Comparison of ENCODE assay signal across 10 cellular contexts in genomic region chr13:42996584-42996983, GRCh38. TPM values are rescaled to one million over a fixed set of nuclear protein-coding genes. Genes with fewer than 3 reads are reported as not detected.
DNase-seq lines count a peak whose midpoint lies in the region; ATAC-seq and TF ChIP-seq lines count a peak whose summit lies in the region.
"Had no signal": no experiment of that assay in that cellular context is flagged by ENCODE, and none has a peak within 500 bp of the region (broad histone marks: within the 10 kb centered on the region; RNA-seq: fewer than 3 reads in every experiment).

No MANE protein-coding gene starts in this region.

- H3K27me3 ChIP-seq in OCI-LY3 (ENCODE audit: low read depth, low read length) (no peaks in the 10 kb centered on the region), smooth muscle cell (ENCODE audit: low read depth) (no peaks in the 10 kb centered on the region), thyroid gland (no peaks in the 10 kb centered on the region), vagina (no peaks in the 10 kb centered on the region)

- H3K9ac ChIP-seq in OCI-LY3 (ENCODE audit: low read length) (no peak overlapping the region), smooth muscle cell (ENCODE audit: low read depth) (no peak overlapping the region)

- H3K9me3 ChIP-seq in OCI-LY3 (ENCODE audit: insufficient read depth, low read length) (0 out of 2 replicates have a peak, but pooled peaks cover 3% of the 10 kb centered on the region), smooth muscle cell (replicated peaks; ENCODE audit: low read depth) (no peaks in the 10 kb centered on the region), thyroid gland (no peaks in the 10 kb centered on the region), vagina (no peaks in the 10 kb centered on the region)

- peaks cover under 1% of the 10 kb centered on the region for H3K9me3 Mint-ChIP-seq in activated T-cell treated with anti-CD3 and anti-CD28 coated beads, Interleukin-2, amount 50 U/mL, for 4 hours

- no peak overlapping the region for H3K4me3 Mint-ChIP-seq in activated T-cell treated with anti-CD3 and anti-CD28 coated beads, Interleukin-2, amount 50 U/mL, for 4 hours

- H3K79me2 ChIP-seq in OCI-LY3 (ENCODE audit: low read length): no peaks in the 10 kb centered on the region
- H3K79me2 ChIP-seq in smooth muscle cell (ENCODE audit: low read depth): no peaks in the 10 kb centered on the region

- H2AFZ ChIP-seq in OCI-LY3 (ENCODE audit: low read depth, low read length) (no peak overlapping the region), smooth muscle cell (ENCODE audit: low read depth) (no peak overlapping the region)

- H3K36me3 Mint-ChIP-seq in activated T-cell treated with anti-CD3 and anti-CD28 coated beads, Interleukin-2, amount 50 U/mL, for 4 hours (ENCODE audit: insufficient read depth): no peaks in the 10 kb centered on the region

- H3K27ac ChIP-seq in OCI-LY3 (ENCODE audit: low read length) (no peak overlapping the region), smooth muscle cell (ENCODE audit: low read depth) (peak overlapping the region; percentile 56), thyroid gland (no peak overlapping the region), vagina (no peak overlapping the region)
- H3K27ac ChIP-seq: C4-2B had no signal

- H3K4me1 ChIP-seq in OCI-LY3 (ENCODE audit: low read length): peaks cover 35% of the 10 kb centered on the region
- H3K4me1 ChIP-seq in smooth muscle cell (ENCODE audit: low read depth): peaks cover 12% of the 10 kb centered on the region
- H3K4me1 ChIP-seq in thyroid gland: peaks cover 0 to 5% of the 10 kb centered on the region in 2 donors
- peaks cover 3% of the 10 kb centered on the region for H3K4me1 ChIP-seq in vagina

- intact Hi-C loops in thyroid gland (cut with DNase I) (no loop called here), vagina (cut with DNase I) (no loop called here)

- H3K4me2 ChIP-seq in OCI-LY3 (ENCODE audit: low read length) (peak overlapping the region; percentile 39), smooth muscle cell (peak overlapping the region; percentile 22)

- no peak for TF ChIP-seq POLR2A in thyroid gland (IDR thresholded peaks at IDR 0.05)
- no peak for TF ChIP-seq POLR2A in vagina (IDR thresholded peaks at IDR 0.05)

- H3K4me3 ChIP-seq in OCI-LY3 (ENCODE audit: low read length) (peak overlapping the region; percentile 20; the same call in 1 of the 2 replicates), smooth muscle cell (no peak overlapping the region), thyroid gland (replicated peaks in 1 of 3) (no peak overlapping the region), vagina (no peak overlapping the region)

- no peaks in the 10 kb centered on the region for H4K20me1 ChIP-seq in OCI-LY3 (ENCODE audit: insufficient read depth, low read length)
- H4K20me1 ChIP-seq in smooth muscle cell (ENCODE audit: low read depth): no peaks in the 10 kb centered on the region

- peaks cover 4% of the 10 kb centered on the region for H3F3A ChIP-seq in smooth muscle cell (ENCODE audit: low read depth)

- peaks cover 37% of the 10 kb centered on the region for H3K4me1 Mint-ChIP-seq in activated T-cell treated with anti-CD3 and anti-CD28 coated beads, Interleukin-2, amount 50 U/mL, for 4 hours (ENCODE audit: low read depth)

- no peaks in the 10 kb centered on the region for H3K27me3 Mint-ChIP-seq in activated T-cell treated with anti-CD3 and anti-CD28 coated beads, Interleukin-2, amount 50 U/mL, for 4 hours (ENCODE audit: low read depth)

- peak; percentile 24 to 36 for ATAC-seq in activated T-cell treated with anti-CD3 and anti-CD28 coated beads, Interleukin-2, amount 50 U/mL, for 4 hours

- H3K36me3 ChIP-seq in OCI-LY3 (replicated peaks; ENCODE audit: low read depth, low read length): no peaks in the 10 kb centered on the region
- H3K36me3 ChIP-seq in smooth muscle cell (ENCODE audit: low read depth): no peaks in the 10 kb centered on the region
- H3K36me3 ChIP-seq in thyroid gland: no peaks in the 10 kb centered on the region
- H3K36me3 ChIP-seq in vagina: no peaks in the 10 kb centered on the region

- DNase-seq in activated T-cell treated with anti-CD3 and anti-CD28 coated beads, Interleukin-2, amount 50 U/mL, for 4 hours: no peak
- DNase-seq in activated T-cell treated with anti-CD3 and anti-CD28 coated beads for 4 hours (no peak), dedifferentiated amniotic fluid mesenchymal stem cell (ENCODE audit: extremely low spot score) (peak; percentile 79), smooth muscle cell (lab: John Stamatoyannopoulos, UW; ENCODE audit: unreplicated experiment) (no peak), thyroid gland (no peak), NCI-H510A treated with DMSO at 0.1 percent for 48 hours (lab: John Stamatoyannopoulos, UW) (no peak), vagina (ENCODE audit: extremely low spot score in 2 of 2) (no peak)
- DNase-seq: SIG-M5 had no signal

- no peak for TF ChIP-seq CTCF in OCI-LY3 (IDR thresholded peaks at IDR 0.05; ENCODE audit: low read depth, low read length)
- TF ChIP-seq CTCF in smooth muscle cell (IDR thresholded peaks at IDR 0.05; ENCODE audit: borderline replicate concordance, insufficient read depth, poor library complexity, severe bottlenecking): no peak
- no peak for TF ChIP-seq CTCF in thyroid gland (IDR thresholded peaks at IDR 0.05)
- no peak for TF ChIP-seq CTCF in vagina (IDR thresholded peaks at IDR 0.05)

- WGBS in smooth muscle cell (ENCODE audit: low lambda C conversion rate): 49% methylated on average over 3 of the region's 3 CpGs
- 74 to 80% methylated on average over 3 of the region's 3 CpGs for WGBS in thyroid gland, 2 donors

RNA-seq across cellular contexts. Expression of gene EPSTI1, which starts 4.5 kb away (rescaled TPM):
- total RNA-seq in activated T-cell treated with anti-CD3 and anti-CD28 coated beads, Interleukin-2, amount 50 U/mL, for 4 hours: 10 to 100 TPM in 2 of 3 donors, 1 to 10 TPM in 1; 8.9 to 18.1 (median 10.2) TPM
- total RNA-seq in smooth muscle cell (3.3 and 13.9 TPM in 2 replicates), thyroid gland (10 to 100 TPM in 1 of 4 donors, 1 to 10 TPM in 3; 3.8 to 12.8 (median 6.0) TPM), vagina (4.9 TPM)
- 2.4 and 9.1 TPM in 2 replicates for polyA plus RNA-seq in smooth muscle cell

RNA-seq across cellular contexts. Expression of gene DNAJC15, which starts 26.8 kb away (rescaled TPM):
- 10 to 100 TPM in 2 of 3 donors, 1 to 10 TPM in 1; 5.7 to 16.0 (median 14.2) TPM for total RNA-seq in activated T-cell treated with anti-CD3 and anti-CD28 coated beads, Interleukin-2, amount 50 U/mL, for 4 hours
- total RNA-seq in smooth muscle cell: 4.3 and 4.4 TPM in 2 replicates
- 6.9 and 15.6 TPM in 2 replicates for polyA plus RNA-seq in smooth muscle cell
- 10 to 100 TPM; 11.0 to 18.3 (median 12.5) TPM for total RNA-seq in thyroid gland
- 4.7 TPM for total RNA-seq in vagina
